Comparison of ENCODE assay signal across 23 cellular contexts in genomic region chr10:34163075-34163905, GRCh38.
DNase-seq lines count a peak whose midpoint lies in the region; FAIRE-seq and TF ChIP-seq lines count a peak whose summit lies in the region.
"Had no signal": no experiment of that assay in that cellular context is flagged by ENCODE, and none has a peak within 500 bp of the region (broad histone marks: within the 10 kb centered on the region; RNA-seq: fewer than 3 reads in every experiment).

No MANE protein-coding gene starts in this region.

- H3K4me3 ChIP-seq in AG10803 (ENCODE audit: low read length) (no peak overlapping the region), astrocyte (ENCODE audit: insufficient read depth, low read depth, low read length) (no peak overlapping the region)
- H3K4me3 ChIP-seq in CD4-positive, alpha-beta memory T cell (ENCODE audit: low read length in 2 of 2): no peak overlapping the region
- H3K4me3 ChIP-seq: upper lobe of left lung had no signal

- no peak overlapping the region for H3K9ac ChIP-seq in astrocyte (ENCODE audit: low read length)
- H3K9ac ChIP-seq: parathyroid adenoma had no signal

- H3K4me3 Mint-ChIP-seq in astrocyte (ENCODE audit: unreplicated experiment): no peak overlapping the region
- no peak overlapping the region for H3K4me3 Mint-ChIP-seq in mesothelial cell of epicardium
- no peak overlapping the region for H3K4me3 Mint-ChIP-seq in CD4-positive, alpha-beta memory T cell
- H3K4me3 Mint-ChIP-seq: activated CD8-positive, alpha-beta T cell treated with anti-CD3 and anti-CD28 coated beads for 36 hours; activated naive CD4-positive, alpha-beta T cell treated with anti-CD3 and anti-CD28 coated beads for 36 hours; activated T-cell treated with anti-CD3 and anti-CD28 coated beads, Interleukin-2, amount 50 U/mL, for 4 hours; effector memory CD8-positive, alpha-beta T cell; naive thymus-derived CD4-positive, alpha-beta T cell; stimulated activated naive CD8-positive, alpha-beta T cell treated with anti-CD3 and anti-CD28 coated beads, Interleukin-15, Interleukin-2, amounts not matched to agents 100 ng/mL and 50 ng/mL, for 24 hours had no signal

- H2AFZ ChIP-seq in astrocyte (ENCODE audit: low read depth, low read length): no peak overlapping the region
- H2AFZ ChIP-seq: parathyroid adenoma had no signal

- H3K9me3 Mint-ChIP-seq in astrocyte (ENCODE audit: unreplicated experiment) (no peaks in the 10 kb centered on the region), mesothelial cell of epicardium (peaks cover 5% of the 10 kb centered on the region)
- H3K9me3 Mint-ChIP-seq in CD4-positive, alpha-beta memory T cell: peaks cover 0 to 2% (median 0%) of the 10 kb centered on the region in 8 donors
- H3K9me3 Mint-ChIP-seq: activated CD8-positive, alpha-beta T cell treated with anti-CD3 and anti-CD28 coated beads for 36 hours; activated naive CD4-positive, alpha-beta T cell treated with anti-CD3 and anti-CD28 coated beads for 36 hours; activated T-cell treated with anti-CD3 and anti-CD28 coated beads, Interleukin-2, amount 50 U/mL, for 4 hours; effector memory CD8-positive, alpha-beta T cell; naive thymus-derived CD4-positive, alpha-beta T cell had no signal

- no peaks in the 10 kb centered on the region for H4K20me1 ChIP-seq in astrocyte (ENCODE audit: insufficient read depth, low read length)

- intact Hi-C loops in CD4-positive, alpha-beta memory T cell (cut with micrococcal nuclease): no loop called here

- in situ Hi-C loops in GM13976 (cut with MboI; ENCODE audit: low sequenced_read_pairs, unreplicated experiment): no loop called here

- H3K9me3 ChIP-seq in astrocyte (ENCODE audit: insufficient read depth, low read depth, low read length): no peaks in the 10 kb centered on the region
- no peaks in the 10 kb centered on the region for H3K9me3 ChIP-seq in CD4-positive, alpha-beta memory T cell (ENCODE audit: control insufficient read depth in 1 of 2, low read length in 2 of 2)
- H3K9me3 ChIP-seq: upper lobe of left lung had no signal

- H3K4me1 Mint-ChIP-seq in astrocyte (ENCODE audit: low read depth, unreplicated experiment): peaks cover 6% of the 10 kb centered on the region
- no peaks in the 10 kb centered on the region for H3K4me1 Mint-ChIP-seq in mesothelial cell of epicardium
- no peaks in the 10 kb centered on the region for H3K4me1 Mint-ChIP-seq in CD4-positive, alpha-beta memory T cell
- H3K4me1 Mint-ChIP-seq: naive thymus-derived CD4-positive, alpha-beta T cell had no signal

- no peak overlapping the region for H3K27ac ChIP-seq in astrocyte (ENCODE audit: low read depth, low read length)
- H3K27ac ChIP-seq in CD4-positive, alpha-beta memory T cell (ENCODE audit: low read depth, low read length): no peak overlapping the region
- H3K27ac ChIP-seq: parathyroid adenoma, upper lobe of left lung, WERI-Rb-1 had no signal

- H3K27me3 ChIP-seq in astrocyte (ENCODE audit: insufficient read depth, low read length): no peaks in the 10 kb centered on the region
- no peaks in the 10 kb centered on the region for H3K27me3 ChIP-seq in CD4-positive, alpha-beta memory T cell (ENCODE audit: insufficient read depth, low read length)
- H3K27me3 ChIP-seq: upper lobe of left lung had no signal

- FAIRE-seq in astrocyte (lab: Jason Lieb, UNC) (no peak), frontal cortex (lab: Jason Lieb, UNC) (no peak)
- FAIRE-seq: keratinocyte had no signal

- TF ChIP-seq CTCF in AG10803 (conservative IDR thresholded peaks at IDR 0.05; ENCODE audit: low read length): no peak
- TF ChIP-seq CTCF in astrocyte (IDR thresholded peaks at IDR 0.05; ENCODE audit: insufficient read depth, low read depth, low read length): no peak
- no peak for TF ChIP-seq CTCF in mesothelial cell of epicardium (IDR thresholded peaks at IDR 0.05; ENCODE audit: unreplicated experiment)
- no peak for TF ChIP-seq CTCF in GM13976 (IDR thresholded peaks at IDR 0.05; ENCODE audit: borderline replicate concordance, control extremely low read depth, extremely low read depth, insufficient read depth, missing control alignments)

- H3K27ac Mint-ChIP-seq in astrocyte (ENCODE audit: unreplicated experiment): no peak overlapping the region
- H3K27ac Mint-ChIP-seq in mesothelial cell of epicardium: peak overlapping the region; percentile 4
- H3K27ac Mint-ChIP-seq in CD4-positive, alpha-beta memory T cell: no peak overlapping the region
- H3K27ac Mint-ChIP-seq: activated CD8-positive, alpha-beta T cell treated with anti-CD3 and anti-CD28 coated beads for 36 hours; activated naive CD4-positive, alpha-beta T cell treated with anti-CD3 and anti-CD28 coated beads for 36 hours; effector memory CD8-positive, alpha-beta T cell; naive thymus-derived CD4-positive, alpha-beta T cell; stimulated activated naive CD8-positive, alpha-beta T cell treated with anti-CD3 and anti-CD28 coated beads, Interleukin-15, Interleukin-2, amounts not matched to agents 100 ng/mL and 50 ng/mL, for 24 hours had no signal

- POLR2A ChIA-PET in CD4-positive, alpha-beta memory T cell (lab: Charles Lee; ENCODE audit: partially characterized antibody): no interaction called here

- H3K27me3 Mint-ChIP-seq in astrocyte (ENCODE audit: low read depth, unreplicated experiment) (no peaks in the 10 kb centered on the region), mesothelial cell of epicardium (ENCODE audit: low read depth) (no peaks in the 10 kb centered on the region)
- peaks cover 0 to 2% of the 10 kb centered on the region in 2 donors for H3K27me3 Mint-ChIP-seq in CD4-positive, alpha-beta memory T cell
- H3K27me3 Mint-ChIP-seq: activated CD8-positive, alpha-beta T cell treated with anti-CD3 and anti-CD28 coated beads for 36 hours; effector memory CD8-positive, alpha-beta T cell; stimulated activated naive CD8-positive, alpha-beta T cell treated with anti-CD3 and anti-CD28 coated beads, Interleukin-15, Interleukin-2, amounts not matched to agents 100 ng/mL and 50 ng/mL, for 24 hours had no signal

- peak; percentile 27 for DNase-seq in AG10803 (ENCODE audit: low read depth)
- peak in 75 of 76 experiments; percentile 20 to 97 (median 81) for DNase-seq in HUDEP-2 (lab: John Stamatoyannopoulos, UW; ENCODE audit: unreplicated experiment in 76 of 76)
- peak; percentile 27 for DNase-seq in astrocyte (ENCODE audit: low read depth)
- DNase-seq in mesothelial cell of epicardium (ENCODE audit: low spot score in 2 of 2, unreplicated experiment in 2 of 2): no peak
- no peak for DNase-seq in NCI-H748 treated with DMSO at 0.1 percent for 48 hours (lab: John Stamatoyannopoulos, UW)
- DNase-seq in CD4-positive, alpha-beta memory T cell: no peak
- no peak for DNase-seq in GM13976 (ENCODE audit: low spot score)
- DNase-seq in frontal cortex (ENCODE audit: low spot score in 2 of 2): no peak
- DNase-seq: activated CD8-positive, alpha-beta T cell treated with anti-CD3 and anti-CD28 coated beads for 36 hours; activated naive CD4-positive, alpha-beta T cell treated with anti-CD3 and anti-CD28 coated beads for 36 hours; activated T-cell treated with anti-CD3 and anti-CD28 coated beads, Interleukin-2, amount 50 U/mL, for 4 hours; aorta; DMS153; effector memory CD8-positive, alpha-beta T cell; Kasumi-1; naive thymus-derived CD4-positive, alpha-beta T cell; NCI-H1105; NCI-H510A treated with DMSO at 0.1 percent for 48 hours; upper lobe of left lung; WERI-Rb-1 had no signal

- no peak overlapping the region for H3K4me2 ChIP-seq in astrocyte (ENCODE audit: low read length)

- H3K4me1 ChIP-seq in astrocyte (ENCODE audit: insufficient read depth, low read length): no peaks in the 10 kb centered on the region
- H3K4me1 ChIP-seq in CD4-positive, alpha-beta memory T cell (ENCODE audit: insufficient read depth, low read length): no peaks in the 10 kb centered on the region
- H3K4me1 ChIP-seq: parathyroid adenoma, upper lobe of left lung had no signal

- no peaks in the 10 kb centered on the region for H3K79me2 ChIP-seq in astrocyte (ENCODE audit: insufficient read depth, low read length)
- H3K79me2 ChIP-seq: parathyroid adenoma had no signal

- H3K36me3 ChIP-seq in astrocyte (ENCODE audit: insufficient read depth, low read length): no peaks in the 10 kb centered on the region
- no peaks in the 10 kb centered on the region for H3K36me3 ChIP-seq in CD4-positive, alpha-beta memory T cell (ENCODE audit: insufficient read depth, low read length)
- H3K36me3 ChIP-seq: upper lobe of left lung, WERI-Rb-1 had no signal

- CTCF ChIA-PET in CD4-positive, alpha-beta memory T cell (lab: Charles Lee; ENCODE audit: partially characterized antibody): no interaction called here

- peaks cover 3% of the 10 kb centered on the region for H3K36me3 Mint-ChIP-seq in astrocyte (ENCODE audit: low read depth, unreplicated experiment)
- peaks cover 16% of the 10 kb centered on the region for H3K36me3 Mint-ChIP-seq in mesothelial cell of epicardium
- no peaks in the 10 kb centered on the region for H3K36me3 Mint-ChIP-seq in CD4-positive, alpha-beta memory T cell
- H3K36me3 Mint-ChIP-seq: naive thymus-derived CD4-positive, alpha-beta T cell had no signal

Comparison
In these comparisons a context has a peak if more than half of its experiments do, and no peak if none do; other contexts are left out.
1. DNase-seq: peak in AG10803 (single experiment), HUDEP-2 (75 of 76) and astrocyte (single experiment); none in mesothelial cell of epicardium (0 of 2), NCI-H748 treated with DMSO at 0.1 percent for 48 hours (single experiment), CD4-positive, alpha-beta memory T cell (0 of 5), GM13976 (single experiment) and frontal cortex (0 of 2).